8 cellular contexts compared by ENCODE assay signal in the genomic region with DNA sequence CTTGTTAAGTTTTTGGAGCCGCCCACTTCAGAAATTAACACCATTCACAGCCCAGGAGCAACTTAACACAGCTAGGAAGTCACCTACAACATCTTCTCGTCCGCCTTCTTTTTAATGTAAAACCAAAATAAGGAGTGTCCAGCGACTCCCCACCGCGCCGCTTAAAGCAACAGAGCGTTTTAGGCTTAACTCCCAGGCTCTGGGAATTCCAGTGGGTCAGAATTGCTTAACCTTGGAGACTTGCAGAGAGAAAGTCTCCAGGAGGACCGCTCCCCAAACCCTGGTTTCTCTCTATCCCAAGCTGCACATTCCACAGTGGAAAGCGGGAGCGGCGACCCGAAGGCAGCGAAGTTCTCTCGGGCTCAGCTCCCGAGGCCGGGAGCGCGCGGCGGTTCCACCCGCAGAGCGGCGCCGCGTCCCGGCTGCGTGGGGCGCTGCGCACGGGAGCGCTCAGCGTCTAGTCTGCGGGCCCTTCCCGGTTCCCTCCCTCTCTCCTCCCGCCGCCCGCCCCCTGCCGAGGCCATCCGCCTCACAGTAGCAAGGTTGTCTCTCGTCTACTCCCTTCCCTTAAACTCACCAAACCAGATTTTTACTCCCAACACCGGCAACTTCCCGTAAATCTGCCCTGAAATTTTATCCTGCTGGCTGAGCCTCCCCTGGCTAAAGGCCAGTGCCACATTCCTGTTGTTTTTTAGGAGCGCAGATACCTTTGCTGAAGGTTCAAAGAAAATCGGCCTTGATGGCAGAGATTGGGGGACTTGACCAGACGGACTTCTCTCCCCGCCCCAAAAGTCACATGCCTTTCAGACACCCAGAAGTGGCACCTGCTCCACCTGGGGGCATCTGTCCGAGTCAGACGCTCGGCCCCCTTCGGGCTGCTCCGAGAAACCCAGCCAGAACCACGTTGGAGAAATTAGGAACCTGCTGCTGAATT. TPM values are rescaled to one million over a fixed set of nuclear protein-coding genes. Genes with fewer than 3 reads are reported as not detected.
A peak's percentile ranks its signal among the peaks of the same experiment; 100 is the strongest.
DNase-seq lines count a peak whose midpoint lies in the region; ATAC-seq, FAIRE-seq and TF ChIP-seq lines count a peak whose summit lies in the region.

A gene (minus strand): TSS at position 464 of the 934 bp plus-strand sequence. CDS start 190,971 bp downstream, outside the sequence.

- H3K23ac ChIP-seq in neuronal stem cell (ENCODE audit: low read depth, low read length, poor library complexity) = no peak within 1 kb of the TSS

- H3K18ac ChIP-seq in neuronal stem cell (ENCODE audit: low read length) = peak within 1 kb of the TSS; percentile 82

- no peaks in the 10 kb centered on the region for H3K9me3 ChIP-seq in neuronal stem cell (replicated peaks in 1 of 2; ENCODE audit: control insufficient read depth in 2 of 2, insufficient read depth in 1 of 2, low read depth in 1 of 2, low read length in 2 of 2)

- CTCF ChIA-PET in AG04449 (lab: Yijun Ruan, JAX) = interaction anchor here (1.9 kb wide), 1 partner anchor 90 kb away, joined by 7 read pairs; no protein-coding TSS in a partner anchor

- peak within 1 kb of the TSS; percentile 61 for H3K27ac Mint-ChIP-seq in activated T-helper 17 cell treated with anti-CD3 and anti-CD28 coated beads, Interleukin-2, amount 50 U/mL, for 72 hours

- H3K27me3 Mint-ChIP-seq in activated T-helper 17 cell treated with anti-CD3 and anti-CD28 coated beads, Interleukin-2, amount 50 U/mL, for 72 hours = peaks cover 36% of the 10 kb centered on the region

- H3K4ac ChIP-seq in neuronal stem cell (ENCODE audit: low read length) = no peak within 1 kb of the TSS

- H3K4me3 ChIP-seq in AG04449 (ENCODE audit: low read depth, low read length) (peak within 1 kb of the TSS; percentile 61), neuronal stem cell (ENCODE audit: low read length in 2 of 2) (peak within 1 kb of the TSS; percentile 20 to 79)

- H3K4me1 ChIP-seq in neuronal stem cell (ENCODE audit: control insufficient read depth in 2 of 2, insufficient read depth in 1 of 2, low read depth in 1 of 2, low read length in 2 of 2) = peaks cover 8 to 12% of the 10 kb centered on the region in 2 donors

- peaks cover 0 to 69% (median 4%) of the 10 kb centered on the region in 3 experiments for H3K27me3 ChIP-seq in neuronal stem cell (ENCODE audit: control insufficient read depth in 3 of 3, insufficient read depth in 3 of 3, low read depth in 1 of 3, low read length in 3 of 3)

- H3K9ac ChIP-seq in neuronal stem cell (ENCODE audit: low read depth, low read length, poor library complexity) = peak within 1 kb of the TSS; percentile 73

- no peaks in the 10 kb centered on the region for H3K36me3 Mint-ChIP-seq in activated T-helper 17 cell treated with anti-CD3 and anti-CD28 coated beads, Interleukin-2, amount 50 U/mL, for 72 hours (ENCODE audit: low read depth)

- ATAC-seq in HG02938 (IDR thresholded peaks at IDR 0.05; ENCODE audit: unreplicated experiment) = peak; percentile 53
- ATAC-seq in activated T-helper 17 cell treated with anti-CD3 and anti-CD28 coated beads, Interleukin-2, amount 50 U/mL, for 72 hours (replicated peaks) = peak; percentile 46

- H3K79me1 ChIP-seq in neuronal stem cell (ENCODE audit: low read depth, low read length) = no peaks in the 10 kb centered on the region

- no CpG with 5 or more reads among the region's 53 CpGs for WGBS in neuronal stem cell (ENCODE audit: extremely low coverage in 2 of 2, insufficient read length in 2 of 2, insufficient replicate concordance in 1 of 2), 2 donors

- H2AK5ac ChIP-seq in neuronal stem cell (ENCODE audit: low read depth, low read length) = no peak within 1 kb of the TSS

- H3K36me3 ChIP-seq in neuronal stem cell (replicated peaks in 1 of 2; ENCODE audit: control insufficient read depth in 2 of 2, insufficient read depth in 2 of 2, low read length in 2 of 2) = no peaks in the 10 kb centered on the region

- H2AFZ ChIP-seq in neuronal stem cell (ENCODE audit: low read length) = peak within 1 kb of the TSS; percentile 80

- H2BK120ac ChIP-seq in neuronal stem cell (ENCODE audit: low read depth, low read length) = no peak within 1 kb of the TSS

- no peak for DNase-seq in AG04449 (ENCODE audit: low read depth, low spot score)
- DNase-seq in GM18507 (ENCODE audit: extremely low spot score, insufficient read length, low read depth) = no peak
- DNase-seq in NCI-H345 (lab: John Stamatoyannopoulos, UW) = peak; percentile 27
- DNase-seq in germinal center (ENCODE audit: low spot score) = peak; percentile 13
- peak; percentile 54 for DNase-seq in neuronal stem cell (ENCODE audit: low spot score)
- no peak for DNase-seq in effector CD4-positive, alpha-beta T cell

- TF ChIP-seq CTCF in AG04449 (IDR thresholded peaks at IDR 0.05; ENCODE audit: insufficient read depth, low read length, missing control alignments) = no peak

- no peak within 1 kb of the TSS for H3K14ac ChIP-seq in neuronal stem cell (ENCODE audit: low read length)

- peak within 1 kb of the TSS; percentile 93 for H2BK15ac ChIP-seq in neuronal stem cell (ENCODE audit: low read length)

- POLR2A ChIA-PET in AG04449 (lab: Yijun Ruan, JAX) = no interaction called here

- no peak within 1 kb of the TSS for H4K8ac ChIP-seq in neuronal stem cell (ENCODE audit: low read depth, low read length)

- no peaks in the 10 kb centered on the region for H3K9me3 Mint-ChIP-seq in activated T-helper 17 cell treated with anti-CD3 and anti-CD28 coated beads, Interleukin-2, amount 50 U/mL, for 72 hours

- peaks cover 9% of the 10 kb centered on the region for H3K4me1 Mint-ChIP-seq in activated T-helper 17 cell treated with anti-CD3 and anti-CD28 coated beads, Interleukin-2, amount 50 U/mL, for 72 hours

- no peak within 1 kb of the TSS for H3K27ac ChIP-seq in neuronal stem cell (replicated peaks; ENCODE audit: low read length)

- H2BK12ac ChIP-seq in neuronal stem cell (ENCODE audit: low read length) = no peak within 1 kb of the TSS

- H2BK5ac ChIP-seq in neuronal stem cell (ENCODE audit: low read length) = peak within 1 kb of the TSS; percentile 39

- peak; percentile 80 for FAIRE-seq in GM18507 (lab: Jason Lieb, UNC)

- peak within 1 kb of the TSS; percentile 71 for H3K4me2 ChIP-seq in neuronal stem cell (ENCODE audit: insufficient read depth, low read length, poor library complexity, severe bottlenecking)

- H4K91ac ChIP-seq in neuronal stem cell (ENCODE audit: low read depth, low read length, poor library complexity) = no peak within 1 kb of the TSS

- peak within 1 kb of the TSS; percentile 64 for H3K4me3 Mint-ChIP-seq in activated T-helper 17 cell treated with anti-CD3 and anti-CD28 coated beads, Interleukin-2, amount 50 U/mL, for 72 hours

RNA-seq across cellular contexts. Expression of the gene that starts here (rescaled TPM):
- under 1 TPM; 0.22 to 0.48 TPM for total RNA-seq in activated T-helper 17 cell treated with anti-CD3 and anti-CD28 coated beads, Interleukin-2, amount 50 U/mL, for 72 hours
- polyA plus RNA-seq in neuronal stem cell (2013, experiment 1 of 2) = 1.2 TPM
- 1.2 TPM for polyA plus RNA-seq in neuronal stem cell (2013, experiment 2 of 2)

Comparison
In these comparisons a context has a peak if more than half of its experiments do, and no peak if none do; other contexts are left out.
1. Peak in ATAC-seq in activated T-helper 17 cell treated with anti-CD3 and anti-CD28 coated beads, Interleukin-2, amount 50 U/mL, for 72 hours; RNA of the gene not detected or under 1 TPM.
2. DNase-seq: peak in NCI-H345 (single experiment), germinal center (single experiment) and neuronal stem cell (single experiment); none in AG04449 (single experiment), GM18507 (single experiment) and effector CD4-positive, alpha-beta T cell (single experiment).